11 cellular contexts compared by ENCODE assay signal in the genomic region with DNA sequence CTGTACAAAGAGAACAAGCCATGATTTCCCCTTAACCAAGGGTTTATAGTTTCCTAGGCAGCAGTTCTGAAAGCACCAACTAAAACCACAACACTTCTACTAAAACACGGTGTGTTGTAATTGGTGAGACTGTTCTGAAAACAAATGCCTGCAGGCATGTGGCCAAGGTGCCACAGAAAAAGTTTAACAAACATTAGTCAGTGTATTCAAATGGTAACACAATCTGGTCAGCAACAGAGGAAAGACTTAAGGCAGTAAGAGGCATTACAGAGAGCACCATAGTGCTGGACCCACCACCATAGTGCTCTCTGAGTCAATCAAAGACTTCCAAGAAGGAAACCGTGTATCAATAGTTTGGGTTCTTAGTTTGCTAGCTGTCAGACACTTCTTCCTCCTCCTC. TPM values are rescaled to one million over a fixed set of nuclear protein-coding genes. Genes with fewer than 3 reads are reported as not detected.
DNase-seq lines count a peak whose midpoint lies in the region; ATAC-seq, FAIRE-seq and TF ChIP-seq lines count a peak whose summit lies in the region.
"Had no signal": no experiment of that assay in that cellular context is flagged by ENCODE, and none has a peak within 500 bp of the region (broad histone marks: within the 10 kb centered on the region; RNA-seq: fewer than 3 reads in every experiment).

No MANE protein-coding gene starts in this region.

- DNase-seq in Ammon's horn (ENCODE audit: low spot score) (peak; percentile 16), LNCaP clone FGC (ENCODE audit: low read depth) (peak; percentile 59), astrocyte of the hippocampus (ENCODE audit: low read depth, low spot score) (peak; percentile 93), HepG2 (ENCODE audit: low spot score) (no peak), NCI-H69 (lab: John Stamatoyannopoulos, UW) (no peak), amniotic stem cell (lab: John Stamatoyannopoulos, UW) (no peak), NCI-H1417 treated with DMSO at 0.1 percent for 48 hours (lab: John Stamatoyannopoulos, UW) (no peak)
- DNase-seq: activated naive CD4-positive, alpha-beta T cell treated with anti-CD3 and anti-CD28 coated beads, Interleukin-2, amount 50 U/mL, for 16 hours; COR-L47; SHP77 had no signal

- TF ChIP-seq CTCF in LNCaP clone FGC (IDR thresholded peaks at IDR 0.05; ENCODE audit: control insufficient read depth, extremely low read depth, insufficient read depth): no peak
- no peak for TF ChIP-seq CTCF in HepG2 (CRISPR knock-in tag; IDR thresholded peaks at IDR 0.05)

- peaks cover 11 to 42% of the 10 kb centered on the region in 2 experiments; a peak in 4 of 5 replicates for H3K36me3 ChIP-seq in HepG2 (replicated peaks in 1 of 2; ENCODE audit: control insufficient read depth in 1 of 2, insufficient read depth in 2 of 2, low read length in 2 of 2)

- no peak overlapping the region for H3K4me2 ChIP-seq in HepG2 (ENCODE audit: low read depth, low read length)

- no TSS peak for BruUV-seq in HepG2 (replicated peaks; lab: Mats Ljungman, UMichigan)

- no peaks in the 10 kb centered on the region for H3K27me3 ChIP-seq in HepG2 (ENCODE audit: control insufficient read depth in 1 of 2, insufficient read depth in 2 of 2, low read length in 2 of 2)

- no peak overlapping the region for H3K4me3 ChIP-seq in LNCaP clone FGC (ENCODE audit: low read depth, low read length)
- no peak overlapping the region for H3K4me3 ChIP-seq in HepG2 (replicated peaks in 1 of 3; ENCODE audit: insufficient read depth in 1 of 3, low read depth in 2 of 3, low read length in 3 of 3)

- TF ChIP-seq RAD21 in HepG2 (CRISPR knock-in tag; IDR thresholded peaks at IDR 0.05): no peak

- POLR2A ChIA-PET in HepG2 (lab: Yijun Ruan, JAX): interaction anchor here (1.8 to 2.6 kb wide), 2 partner anchors 17 to 23 kb away, joined by 6 to 15 read pairs; a partner anchor contains a TSS

- no peaks in the 10 kb centered on the region for H3K79me2 ChIP-seq in HepG2 (ENCODE audit: insufficient read depth, low read length)

- intact Hi-C loops in HepG2 (cut with micrococcal nuclease; ENCODE audit: unreplicated experiment): no loop called here

- H4K20me1 ChIP-seq in HepG2 (ENCODE audit: insufficient read depth, low read length): no peaks in the 10 kb centered on the region

- H3K4me1 ChIP-seq in HepG2 (ENCODE audit: insufficient read depth, low read length): peaks cover 55% of the 10 kb centered on the region

- no peak overlapping the region for H2AFZ ChIP-seq in HepG2 (ENCODE audit: low read length)

- in situ Hi-C loops in HepG2 (cut with HindIII; ENCODE audit: extremely low pct_ligation_motif_present, low pct_unique_long_range_greater_than_20kb): no loop called here

- H3K9me3 ChIP-seq in HepG2 (ENCODE audit: low read length): no peaks in the 10 kb centered on the region

- FAIRE-seq in HepG2 (lab: Jason Lieb, UNC): no peak

- CTCF ChIA-PET in HepG2 (lab: Yijun Ruan, JAX; ENCODE audit: low intra/inter-chr PET ratio, low total read pairs): no interaction called here

- no peak overlapping the region for H3K9ac ChIP-seq in HepG2 (ENCODE audit: insufficient read depth, low read depth, low read length)

- no peak; the same call in 2 of the 3 replicates for ATAC-seq in HepG2
- no peak for ATAC-seq in HG03108 (IDR thresholded peaks at IDR 0.05; ENCODE audit: unreplicated experiment)

- TF ChIP-seq POLR2A in HepG2 (IDR thresholded peaks at IDR 0.05; ENCODE audit: insufficient read depth in 1 of 2, low read depth in 2 of 2, low read length in 2 of 2): no peak

- TF ChIP-seq EP300 in HepG2 (IDR thresholded peaks at IDR 0.05; ENCODE audit: low read depth in 2 of 2, low read length in 2 of 2) (no peak), HepG2 (CRISPR knock-in tag; IDR thresholded peaks at IDR 0.05; ENCODE audit: borderline replicate concordance) (no peak)

- H3K27ac ChIP-seq in HepG2 (ENCODE audit: extremely low read length, insufficient read depth, low read length): peak overlapping the region; percentile 43

- WGBS in HepG2 (ENCODE audit: low lambda C conversion rate): 78% methylated on average over 2 of the region's 2 CpGs

RNA-seq across cellular contexts. Expression of a gene that starts 16.7 kb away (rescaled TPM):
- 10.9 and 11.2 TPM in 2 replicates for total RNA-seq in HepG2 (2016; rRNA removed; fragmentation: Illumina TruSeq; extraction: Trizol)
- total RNA-seq in HepG2 (2016; cell fraction: cytosol; rRNA removed; fragmentation: Illumina TruSeq; extraction: Trizol; ENCODE audit: low read depth): 0.71 and 1.1 TPM in 2 replicates
- total RNA-seq in HepG2 (2016; cell fraction: insoluble cytoplasmic fraction; rRNA removed; fragmentation: Illumina TruSeq; extraction: Trizol): 9.9 and 10.7 TPM in 2 replicates
- total RNA-seq in HepG2 (2016; cell fraction: membrane; rRNA removed; fragmentation: Illumina TruSeq; extraction: Trizol): 3.6 and 4.2 TPM in 2 replicates
- 11.2 and 16.1 TPM in 2 replicates for total RNA-seq in HepG2 (2016; cell fraction: nucleus; rRNA removed; fragmentation: Illumina TruSeq; extraction: Trizol)
- polyA plus RNA-seq in HepG2 (2011; rRNA removed): 5.5 and 6.2 TPM in 2 replicates
- 4.2 and 4.9 TPM in 2 replicates for polyA plus RNA-seq in HepG2 (2011; cell fraction: cytosol; rRNA removed)
- polyA plus RNA-seq in HepG2 (2011; cell fraction: nucleus; rRNA removed): 8.6 and 12.5 TPM in 2 replicates
- 5.8 and 6.5 TPM in 2 replicates for polyA plus RNA-seq in HepG2 (2012)
- 0.38 and 0.57 TPM in 2 replicates for polyA plus RNA-seq in HepG2 (2016; cell fraction: cytosol; fragmentation: Illumina TruSeq; extraction: Trizol; ENCODE audit: low read depth)
- polyA plus RNA-seq in HepG2 (2016; cell fraction: insoluble cytoplasmic fraction; fragmentation: Illumina TruSeq; extraction: Trizol; ENCODE audit: low read depth): 12.0 and 14.1 TPM in 2 replicates
- 1.2 and 1.6 TPM in 2 replicates for polyA plus RNA-seq in HepG2 (2016; cell fraction: membrane; fragmentation: Illumina TruSeq; extraction: Trizol; ENCODE audit: low read depth)
- 13.5 and 14.6 TPM in 2 replicates for polyA plus RNA-seq in HepG2 (2016; cell fraction: nucleus; fragmentation: Illumina TruSeq; extraction: Trizol; ENCODE audit: insufficient read depth, low read depth)
- 4.4 and 8.2 TPM in 2 replicates for polyA minus RNA-seq in HepG2 (2011; rRNA and poly(A)+ RNA removed; ENCODE audit: low replicate concordance)
- polyA minus RNA-seq in HepG2 (2011; cell fraction: cytosol; rRNA and poly(A)+ RNA removed): 6.9 and 7.6 TPM in 2 replicates
- 21.8 and 22.1 TPM in 2 replicates for polyA minus RNA-seq in HepG2 (2011; cell fraction: nucleus; rRNA and poly(A)+ RNA removed)

RNA-seq across cellular contexts. Expression of a gene that starts 19.4 kb away (rescaled TPM):
- 0.42 and 0.52 TPM in 2 replicates for total RNA-seq in HepG2 (2016; rRNA removed; fragmentation: Illumina TruSeq; extraction: Trizol)
- total RNA-seq in HepG2 (2016; cell fraction: cytosol; rRNA removed; fragmentation: Illumina TruSeq; extraction: Trizol; ENCODE audit: low read depth): not detected in 2 replicates
- 0.24 and 0.62 TPM in 2 replicates for total RNA-seq in HepG2 (2016; cell fraction: insoluble cytoplasmic fraction; rRNA removed; fragmentation: Illumina TruSeq; extraction: Trizol)
- total RNA-seq in HepG2 (2016; cell fraction: membrane; rRNA removed; fragmentation: Illumina TruSeq; extraction: Trizol): 0.14 and 0.28 TPM in 2 replicates
- total RNA-seq in HepG2 (2016; cell fraction: nucleus; rRNA removed; fragmentation: Illumina TruSeq; extraction: Trizol): 0.47 TPM in 1 of 2 replicates, not detected in the other
- 0.70 and 0.93 TPM in 2 replicates for polyA plus RNA-seq in HepG2 (2011; rRNA removed)
- 0.31 and 0.53 TPM in 2 replicates for polyA plus RNA-seq in HepG2 (2011; cell fraction: cytosol; rRNA removed)
- 2.0 and 2.8 TPM in 2 replicates for polyA plus RNA-seq in HepG2 (2011; cell fraction: nucleus; rRNA removed)
- polyA plus RNA-seq in HepG2 (2012): 1.1 and 2.8 TPM in 2 replicates
- 0.09 and 0.32 TPM in 2 replicates for polyA plus RNA-seq in HepG2 (2016; cell fraction: cytosol; fragmentation: Illumina TruSeq; extraction: Trizol; ENCODE audit: low read depth)
- 0.59 and 0.83 TPM in 2 replicates for polyA plus RNA-seq in HepG2 (2016; cell fraction: insoluble cytoplasmic fraction; fragmentation: Illumina TruSeq; extraction: Trizol; ENCODE audit: low read depth)
- polyA plus RNA-seq in HepG2 (2016; cell fraction: membrane; fragmentation: Illumina TruSeq; extraction: Trizol; ENCODE audit: low read depth): 0.06 and 0.19 TPM in 2 replicates
- polyA plus RNA-seq in HepG2 (2016; cell fraction: nucleus; fragmentation: Illumina TruSeq; extraction: Trizol; ENCODE audit: insufficient read depth, low read depth): 0.29 and 0.63 TPM in 2 replicates
- 1.0 TPM in 1 of 2 replicates, not detected in the other for polyA minus RNA-seq in HepG2 (2011; rRNA and poly(A)+ RNA removed; ENCODE audit: low replicate concordance)
- polyA minus RNA-seq in HepG2 (2011; cell fraction: cytosol; rRNA and poly(A)+ RNA removed): not detected in 2 replicates
- 0.64 and 0.99 TPM in 2 replicates for polyA minus RNA-seq in HepG2 (2011; cell fraction: nucleus; rRNA and poly(A)+ RNA removed)

RNA-seq across cellular contexts. Expression of a gene that starts 22.8 kb away (rescaled TPM):
- 45.6 and 67.6 TPM in 2 replicates for total RNA-seq in HepG2 (2016; rRNA removed; fragmentation: Illumina TruSeq; extraction: Trizol)
- 19.8 and 20.4 TPM in 2 replicates for total RNA-seq in HepG2 (2016; cell fraction: cytosol; rRNA removed; fragmentation: Illumina TruSeq; extraction: Trizol; ENCODE audit: low read depth)
- total RNA-seq in HepG2 (2016; cell fraction: insoluble cytoplasmic fraction; rRNA removed; fragmentation: Illumina TruSeq; extraction: Trizol): 47.7 and 62.7 TPM in 2 replicates
- total RNA-seq in HepG2 (2016; cell fraction: membrane; rRNA removed; fragmentation: Illumina TruSeq; extraction: Trizol): 37.7 and 38.7 TPM in 2 replicates
- total RNA-seq in HepG2 (2016; cell fraction: nucleus; rRNA removed; fragmentation: Illumina TruSeq; extraction: Trizol): 28.0 and 36.7 TPM in 2 replicates
- 24.6 and 29.5 TPM in 2 replicates for polyA plus RNA-seq in HepG2 (2011; rRNA removed)
- 16.3 and 30.1 TPM in 2 replicates for polyA plus RNA-seq in HepG2 (2011; cell fraction: cytosol; rRNA removed)
- 17.5 and 23.0 TPM in 2 replicates for polyA plus RNA-seq in HepG2 (2011; cell fraction: nucleus; rRNA removed)
- 26.8 and 30.1 TPM in 2 replicates for polyA plus RNA-seq in HepG2 (2012)
- 19.7 and 22.4 TPM in 2 replicates for polyA plus RNA-seq in HepG2 (2016; cell fraction: cytosol; fragmentation: Illumina TruSeq; extraction: Trizol; ENCODE audit: low read depth)
- 79.9 and 89.9 TPM in 2 replicates for polyA plus RNA-seq in HepG2 (2016; cell fraction: insoluble cytoplasmic fraction; fragmentation: Illumina TruSeq; extraction: Trizol; ENCODE audit: low read depth)
- 34.2 and 35.5 TPM in 2 replicates for polyA plus RNA-seq in HepG2 (2016; cell fraction: membrane; fragmentation: Illumina TruSeq; extraction: Trizol; ENCODE audit: low read depth)
- polyA plus RNA-seq in HepG2 (2016; cell fraction: nucleus; fragmentation: Illumina TruSeq; extraction: Trizol; ENCODE audit: insufficient read depth, low read depth): 43.7 and 52.2 TPM in 2 replicates
- polyA minus RNA-seq in HepG2 (2011; rRNA and poly(A)+ RNA removed; ENCODE audit: low replicate concordance): 5.8 and 11.9 TPM in 2 replicates
- 13.2 and 14.9 TPM in 2 replicates for polyA minus RNA-seq in HepG2 (2011; cell fraction: cytosol; rRNA and poly(A)+ RNA removed)
- 37.2 and 43.1 TPM in 2 replicates for polyA minus RNA-seq in HepG2 (2011; cell fraction: nucleus; rRNA and poly(A)+ RNA removed)

RNA-seq across cellular contexts. Expression of a gene that starts 58.4 kb away (rescaled TPM):
- 72.1 and 101 TPM in 2 replicates for total RNA-seq in HepG2 (2016; rRNA removed; fragmentation: Illumina TruSeq; extraction: Trizol)
- 16.7 and 23.2 TPM in 2 replicates for total RNA-seq in HepG2 (2016; cell fraction: cytosol; rRNA removed; fragmentation: Illumina TruSeq; extraction: Trizol; ENCODE audit: low read depth)
- total RNA-seq in HepG2 (2016; cell fraction: insoluble cytoplasmic fraction; rRNA removed; fragmentation: Illumina TruSeq; extraction: Trizol): 79.2 and 107 TPM in 2 replicates
- total RNA-seq in HepG2 (2016; cell fraction: membrane; rRNA removed; fragmentation: Illumina TruSeq; extraction: Trizol): 24.0 and 31.0 TPM in 2 replicates
- total RNA-seq in HepG2 (2016; cell fraction: nucleus; rRNA removed; fragmentation: Illumina TruSeq; extraction: Trizol): 53.4 and 56.4 TPM in 2 replicates
- polyA plus RNA-seq in HepG2 (2011; rRNA removed): 31.2 and 32.1 TPM in 2 replicates
- 12.2 and 16.1 TPM in 2 replicates for polyA plus RNA-seq in HepG2 (2011; cell fraction: cytosol; rRNA removed)
- polyA plus RNA-seq in HepG2 (2011; cell fraction: nucleus; rRNA removed): 28.4 and 31.6 TPM in 2 replicates
- 37.2 and 45.4 TPM in 2 replicates for polyA plus RNA-seq in HepG2 (2012)
- polyA plus RNA-seq in HepG2 (2016; cell fraction: cytosol; fragmentation: Illumina TruSeq; extraction: Trizol; ENCODE audit: low read depth): 13.7 and 14.9 TPM in 2 replicates
- 107 and 128 TPM in 2 replicates for polyA plus RNA-seq in HepG2 (2016; cell fraction: insoluble cytoplasmic fraction; fragmentation: Illumina TruSeq; extraction: Trizol; ENCODE audit: low read depth)
- polyA plus RNA-seq in HepG2 (2016; cell fraction: membrane; fragmentation: Illumina TruSeq; extraction: Trizol; ENCODE audit: low read depth): 15.5 and 20.8 TPM in 2 replicates
- polyA plus RNA-seq in HepG2 (2016; cell fraction: nucleus; fragmentation: Illumina TruSeq; extraction: Trizol; ENCODE audit: insufficient read depth, low read depth): 67.9 and 80.0 TPM in 2 replicates
- 56.5 and 121 TPM in 2 replicates for polyA minus RNA-seq in HepG2 (2011; rRNA and poly(A)+ RNA removed; ENCODE audit: low replicate concordance)
- 22.3 and 25.8 TPM in 2 replicates for polyA minus RNA-seq in HepG2 (2011; cell fraction: cytosol; rRNA and poly(A)+ RNA removed)
- polyA minus RNA-seq in HepG2 (2011; cell fraction: nucleus; rRNA and poly(A)+ RNA removed): 103 and 108 TPM in 2 replicates

Comparison
In these comparisons a context has a peak if more than half of its experiments do, and no peak if none do; other contexts are left out.
1. DNase-seq: peak in Ammon's horn (single experiment), LNCaP clone FGC (single experiment) and astrocyte of the hippocampus (single experiment); none in HepG2 (single experiment), NCI-H69 (single experiment), amniotic stem cell (single experiment) and NCI-H1417 treated with DMSO at 0.1 percent for 48 hours (single experiment).